In genomic region chr7:157271315-157271990, GRCh38 we compare ENCODE assay signal across 11 cellular contexts.
DNase-seq lines count a peak whose midpoint lies in the region; ATAC-seq and TF ChIP-seq lines count a peak whose summit lies in the region.
"Had no signal": no experiment of that assay in that cellular context is flagged by ENCODE, and none has a peak within 500 bp of the region (broad histone marks: within the 10 kb centered on the region; RNA-seq: fewer than 3 reads in every experiment).

No MANE protein-coding gene starts in this region.

- in situ Hi-C loops in mammary epithelial cell (cut with MboI; ENCODE audit: low sequenced_read_pairs in 2 of 2): loop anchor here in 1 of 2 donors (5.0 kb wide), 1 partner anchor 71 kb away; no protein-coding TSS in a partner anchor

- intact Hi-C loops in mammary epithelial cell (cut with micrococcal nuclease) (no loop called here), upper lobe of right lung (cut with DNase I) (no loop called here)

- H3K4me1 ChIP-seq in mammary epithelial cell (ENCODE audit: insufficient read depth, low read length) (peaks cover 33% of the 10 kb centered on the region), muscle layer of duodenum (ENCODE audit: control insufficient read depth in 1 of 2, insufficient read depth in 2 of 2, low read length in 2 of 2) (peaks cover 0 to 14% of the 10 kb centered on the region in 2 donors), upper lobe of right lung (peaks cover 20% of the 10 kb centered on the region)

- H3K4me3 ChIP-seq in mammary epithelial cell (replicated peaks in 1 of 3; ENCODE audit: insufficient read depth in 1 of 3, low read depth in 2 of 3, low read length in 3 of 3): no peak overlapping the region
- H3K4me3 ChIP-seq in muscle layer of duodenum (ENCODE audit: low read depth in 1 of 2, low read length in 2 of 2): no peak overlapping the region
- H3K4me3 ChIP-seq in upper lobe of right lung: no peak overlapping the region

- no TSS peak for BruUV-seq in mammary epithelial cell (replicated peaks; lab: Mats Ljungman, UMichigan)

- 80% methylated on average over 9 of the region's 15 CpGs for whole genome bisulfite sequencing in mammary epithelial cell (ENCODE audit: low coverage, missing lambda C conversion rate)

- H3K4me3 Mint-ChIP-seq in activated naive CD8-positive, alpha-beta T cell: no peak overlapping the region
- no peak overlapping the region for H3K4me3 Mint-ChIP-seq in activated naive CD8-positive, alpha-beta T cell treated with anti-CD3 and anti-CD28 coated beads, Interleukin-2, amount 50 U/mL, for 24 hours
- H3K4me3 Mint-ChIP-seq: T-cell had no signal

- no peak overlapping the region for H3K4me2 ChIP-seq in mammary epithelial cell (ENCODE audit: insufficient read depth, low read depth, low read length)

- H2AFZ ChIP-seq in mammary epithelial cell (ENCODE audit: low read depth, low read length): no peak overlapping the region

- H3K9ac ChIP-seq in mammary epithelial cell (ENCODE audit: insufficient read depth, low read length): no peak overlapping the region

- peak overlapping the region; percentile 62 for H3K27ac Mint-ChIP-seq in activated naive CD8-positive, alpha-beta T cell
- H3K27ac Mint-ChIP-seq in activated naive CD8-positive, alpha-beta T cell treated with anti-CD3 and anti-CD28 coated beads, Interleukin-2, amount 50 U/mL, for 24 hours: no peak overlapping the region

- dilution Hi-C loops in mammary epithelial cell (cut with HindIII; ENCODE audit: low sequenced_read_pairs): no loop called here

- H4K20me1 ChIP-seq in mammary epithelial cell (ENCODE audit: insufficient read depth, low read length): no peaks in the 10 kb centered on the region

- no peaks in the 10 kb centered on the region for H3K27me3 Mint-ChIP-seq in activated naive CD8-positive, alpha-beta T cell
- no peaks in the 10 kb centered on the region for H3K27me3 Mint-ChIP-seq in activated naive CD8-positive, alpha-beta T cell treated with anti-CD3 and anti-CD28 coated beads, Interleukin-2, amount 50 U/mL, for 24 hours
- H3K27me3 Mint-ChIP-seq: T-cell had no signal

- H3K36me3 ChIP-seq in mammary epithelial cell (ENCODE audit: insufficient read depth, low read length) (peaks cover 14% of the 10 kb centered on the region), muscle layer of duodenum (ENCODE audit: control insufficient read depth in 1 of 2, insufficient read depth in 2 of 2, low read length in 2 of 2) (peaks cover 24 to 37% of the 10 kb centered on the region in 2 donors), upper lobe of right lung (peaks cover 32% of the 10 kb centered on the region)

- no peaks in the 10 kb centered on the region for H3K79me2 ChIP-seq in mammary epithelial cell (ENCODE audit: insufficient read depth, low read length)

- H3K27ac ChIP-seq in mammary epithelial cell (ENCODE audit: insufficient read depth, low read depth, low read length) (peak overlapping the region; percentile 21), muscle layer of duodenum (ENCODE audit: low read length) (peak overlapping the region; percentile 35), upper lobe of right lung (peak overlapping the region; percentile 3)

- H3K4me1 Mint-ChIP-seq in activated naive CD8-positive, alpha-beta T cell (ENCODE audit: low read depth): peaks cover 8% of the 10 kb centered on the region
- H3K4me1 Mint-ChIP-seq in activated naive CD8-positive, alpha-beta T cell treated with anti-CD3 and anti-CD28 coated beads, Interleukin-2, amount 50 U/mL, for 24 hours: peaks cover 9% of the 10 kb centered on the region

- no peak for TF ChIP-seq CTCF in mammary epithelial cell (conservative IDR thresholded peaks at IDR 0.05 in 1 of 2, IDR thresholded peaks at IDR 0.05 in 1 of 2; ENCODE audit: extremely low read depth in 1 of 2, insufficient read depth in 1 of 2, low read depth in 1 of 2, low read length in 2 of 2)
- TF ChIP-seq CTCF in upper lobe of right lung (IDR thresholded peaks at IDR 0.05): no peak

- no peak for DNase-seq in activated naive CD8-positive, alpha-beta T cell treated with anti-CD3 and anti-CD28 coated beads, Interleukin-2, amount 50 U/mL, for 24 hours
- peak; percentile 34 for DNase-seq in mammary epithelial cell
- DNase-seq in upper lobe of right lung: peak; percentile 56
- DNase-seq in mesenteric fat pad (ENCODE audit: low spot score): no peak
- no peak for DNase-seq in NCI-H2196 treated with DMSO at 0.1 percent for 48 hours (lab: John Stamatoyannopoulos, UW; ENCODE audit: unreplicated experiment)
- DNase-seq: activated naive CD4-positive, alpha-beta T cell treated with Interleukin-2 at 50 U/mL for 16 hours; BE2C; T-cell had no signal

- no peaks in the 10 kb centered on the region for H3K36me3 Mint-ChIP-seq in activated naive CD8-positive, alpha-beta T cell
- peaks cover 11% of the 10 kb centered on the region for H3K36me3 Mint-ChIP-seq in activated naive CD8-positive, alpha-beta T cell treated with anti-CD3 and anti-CD28 coated beads, Interleukin-2, amount 50 U/mL, for 24 hours (ENCODE audit: low read depth)

- CTCF ChIA-PET in mammary epithelial cell (lab: Charles Lee; ENCODE audit: low non-redundant PET): no interaction called here

- no peaks in the 10 kb centered on the region for H3K9me3 ChIP-seq in mammary epithelial cell (replicated peaks; ENCODE audit: insufficient read depth, low read length)
- no peaks in the 10 kb centered on the region for H3K9me3 ChIP-seq in muscle layer of duodenum (ENCODE audit: control insufficient read depth in 1 of 2, low read length in 2 of 2)
- H3K9me3 ChIP-seq in upper lobe of right lung: no peaks in the 10 kb centered on the region
- H3K9me3 ChIP-seq: BE2C had no signal

- ATAC-seq in activated naive CD8-positive, alpha-beta T cell treated with anti-CD3 and anti-CD28 coated beads, Interleukin-2, amount 50 U/mL, for 24 hours: no peak
- ATAC-seq in upper lobe of right lung (no peak), HG02885 (IDR thresholded peaks at IDR 0.05; ENCODE audit: poor library complexity, unreplicated experiment) (no peak)
- ATAC-seq: T-cell had no signal

- no peaks in the 10 kb centered on the region for H3K27me3 ChIP-seq in mammary epithelial cell (ENCODE audit: insufficient read depth, low read length)
- H3K27me3 ChIP-seq in muscle layer of duodenum (ENCODE audit: low read depth, low read length): no peaks in the 10 kb centered on the region
- no peaks in the 10 kb centered on the region for H3K27me3 ChIP-seq in upper lobe of right lung
- H3K27me3 ChIP-seq: BE2C had no signal

- H3K9me3 Mint-ChIP-seq in activated naive CD8-positive, alpha-beta T cell (ENCODE audit: low read depth): no peaks in the 10 kb centered on the region
- no peaks in the 10 kb centered on the region for H3K9me3 Mint-ChIP-seq in activated naive CD8-positive, alpha-beta T cell treated with anti-CD3 and anti-CD28 coated beads, Interleukin-2, amount 50 U/mL, for 24 hours
- H3K9me3 Mint-ChIP-seq: T-cell had no signal

Comparison
In these comparisons a context has a peak if more than half of its experiments do, and no peak if none do; other contexts are left out.
1. DNase-seq: peak in mammary epithelial cell (single experiment) and upper lobe of right lung (single experiment); none in activated naive CD8-positive, alpha-beta T cell treated with anti-CD3 and anti-CD28 coated beads, Interleukin-2, amount 50 U/mL, for 24 hours (single experiment), mesenteric fat pad (single experiment) and NCI-H2196 treated with DMSO at 0.1 percent for 48 hours (single experiment).
2. Peak in every context shown above with its lines, with median percentiles within 50 percentile points of each other: H3K27ac ChIP-seq.